ENCODE assay signal across 15 cellular contexts in the genomic region with DNA sequence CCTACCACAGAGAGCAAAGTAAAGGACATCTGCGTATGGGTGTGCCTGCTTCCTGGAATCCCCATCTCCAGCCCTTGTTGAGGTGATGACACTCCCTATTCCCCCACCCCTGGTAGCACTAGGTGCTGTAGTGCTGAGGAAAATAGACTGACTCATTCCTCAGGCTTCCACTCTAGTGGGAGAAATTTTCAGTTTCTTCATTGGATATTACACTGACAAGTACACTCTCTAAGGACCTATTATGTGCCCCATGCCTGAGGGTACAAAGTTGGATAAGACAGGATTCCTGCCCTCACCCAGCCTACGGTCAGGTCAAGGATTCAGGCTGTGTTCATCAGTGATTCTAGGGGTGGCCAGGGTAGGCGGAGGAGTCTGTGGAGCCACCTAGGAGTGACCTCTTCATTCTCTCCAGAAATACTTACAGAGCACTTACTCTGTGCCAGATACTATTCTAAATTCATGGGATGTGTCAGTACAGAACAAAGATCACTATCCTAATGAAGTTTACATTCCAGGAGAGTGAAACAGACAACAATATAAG. TPM values are rescaled to one million over a fixed set of nuclear protein-coding genes. Genes with fewer than 3 reads are reported as not detected.
DNase-seq lines count a peak whose midpoint lies in the region; ATAC-seq and TF ChIP-seq lines count a peak whose summit lies in the region.
"Had no signal": no experiment of that assay in that cellular context is flagged by ENCODE, and none has a peak within 500 bp of the region (broad histone marks: within the 10 kb centered on the region; RNA-seq: fewer than 3 reads in every experiment).

No MANE protein-coding gene starts in this region.

- no peaks in the 10 kb centered on the region for H3K36me3 ChIP-seq in BLaER1 treated with 17β-estradiol and CSF1 and Interleukin-3, amounts not matched to agents 10 nM and 100 nM
- H3K36me3 ChIP-seq in GM23248 (ENCODE audit: low read depth) (no peaks in the 10 kb centered on the region), ovary (no peaks in the 10 kb centered on the region)
- H3K36me3 ChIP-seq in naive thymus-derived CD4-positive, alpha-beta T cell (ENCODE audit: control insufficient read depth in 2 of 3, insufficient read depth in 3 of 3, low read length in 3 of 3), result peaks cover 0 to 2% (median 0%) of the 10 kb centered on the region in 3 experiments

- H2AFZ ChIP-seq in GM23248, result no peak overlapping the region

- ATAC-seq in naive thymus-derived CD4-positive, alpha-beta T cell, result no peak
- ATAC-seq: stimulated activated naive CD8-positive, alpha-beta T cell treated with anti-CD3 and anti-CD28 coated beads, Interleukin-15, amount 100 ng/mL, for 72 hours had no signal

- peaks cover 44% of the 10 kb centered on the region for H3F3A ChIP-seq in GM23248 (ENCODE audit: insufficient read depth)

- H3K9me3 ChIP-seq in BLaER1 treated with 17β-estradiol and CSF1 and Interleukin-3, amounts not matched to agents 10 nM and 100 nM (replicated peaks in 1 of 11), result no peaks in the 10 kb centered on the region
- no peaks in the 10 kb centered on the region for H3K9me3 ChIP-seq in GM23248 (ENCODE audit: low read depth)
- no peaks in the 10 kb centered on the region for H3K9me3 ChIP-seq in naive thymus-derived CD4-positive, alpha-beta T cell (ENCODE audit: control insufficient read depth in 2 of 3, low read length in 3 of 3)
- H3K9me3 ChIP-seq in ovary, result no peaks in the 10 kb centered on the region

- CTCF ChIA-PET in naive thymus-derived CD4-positive, alpha-beta T cell (lab: Charles Lee), result interaction anchor here (0.6 kb wide), 1 partner anchor 58 kb away, joined by 3 read pairs; no protein-coding TSS in a partner anchor

- peak overlapping the region in 4 of 11 experiments; percentile 88 to 96 (median 94); a peak in 3 of 22 replicates for H3K27ac ChIP-seq in BLaER1 treated with 17β-estradiol and CSF1 and Interleukin-3, amounts not matched to agents 10 nM and 100 nM
- H3K27ac ChIP-seq in GM23248 (peak overlapping the region; percentile 63), ovary (no peak overlapping the region)
- no peak overlapping the region for H3K27ac ChIP-seq in naive thymus-derived CD4-positive, alpha-beta T cell (ENCODE audit: low read depth, low read length)
- H3K27ac ChIP-seq: SK-N-MC had no signal

- H3K27ac Mint-ChIP-seq in activated T-helper 1 cell treated with anti-CD3 and anti-CD28 coated beads, Interleukin-12 subunit alpha, Interleukin-12 subunit beta, Interleukin-2, Interleukin-4 antibody, amounts not matched to agents 30 ng/mL and 10 ng/mL and 1 ng/mL, durations not matched to agents 14 hours and 24 hours and 36 hours, result peak overlapping the region; percentile 27
- H3K27ac Mint-ChIP-seq in naive thymus-derived CD4-positive, alpha-beta T cell, result peak overlapping the region in 7 of 9 donors; percentile 34 to 77 (median 52)
- no peak overlapping the region for H3K27ac Mint-ChIP-seq in chondrocyte (ENCODE audit: unreplicated experiment)
- H3K27ac Mint-ChIP-seq: stimulated activated naive CD8-positive, alpha-beta T cell treated with anti-CD3 and anti-CD28 coated beads, Interleukin-15, amount 100 ng/mL, for 72 hours had no signal

- peaks cover 25% of the 10 kb centered on the region for H3K79me2 ChIP-seq in GM23248 (ENCODE audit: insufficient read depth)

- no peaks in the 10 kb centered on the region; a peak in 3 of 22 replicates for H4K20me1 ChIP-seq in BLaER1 treated with 17β-estradiol and CSF1 and Interleukin-3, amounts not matched to agents 10 nM and 100 nM
- no peaks in the 10 kb centered on the region for H4K20me1 ChIP-seq in GM23248 (ENCODE audit: insufficient read depth)

- in situ Hi-C loops in GM23248 (cut with MboI), result loop anchor here (25.0 kb wide), 1 partner anchor 389 kb away; no protein-coding TSS in a partner anchor

- peaks cover 22% of the 10 kb centered on the region for H3K36me3 Mint-ChIP-seq in activated T-helper 1 cell treated with anti-CD3 and anti-CD28 coated beads, Interleukin-12 subunit alpha, Interleukin-12 subunit beta, Interleukin-2, Interleukin-4 antibody, amounts not matched to agents 30 ng/mL and 10 ng/mL and 1 ng/mL, durations not matched to agents 14 hours and 24 hours and 36 hours (ENCODE audit: low read depth)
- peaks cover 0 to 11% (median 0%) of the 10 kb centered on the region in 5 donors for H3K36me3 Mint-ChIP-seq in naive thymus-derived CD4-positive, alpha-beta T cell
- H3K36me3 Mint-ChIP-seq in chondrocyte (ENCODE audit: low read depth), result no peaks in the 10 kb centered on the region

- no peaks in the 10 kb centered on the region for H3K9me3 Mint-ChIP-seq in activated T-helper 1 cell treated with anti-CD3 and anti-CD28 coated beads, Interleukin-12 subunit alpha, Interleukin-12 subunit beta, Interleukin-2, Interleukin-4 antibody, amounts not matched to agents 30 ng/mL and 10 ng/mL and 1 ng/mL, durations not matched to agents 14 hours and 24 hours and 36 hours
- no peaks in the 10 kb centered on the region for H3K9me3 Mint-ChIP-seq in naive thymus-derived CD4-positive, alpha-beta T cell
- H3K9me3 Mint-ChIP-seq in chondrocyte (ENCODE audit: low read depth), result no peaks in the 10 kb centered on the region
- H3K9me3 Mint-ChIP-seq: central memory CD8-positive, alpha-beta T cell; stimulated activated naive CD8-positive, alpha-beta T cell treated with anti-CD3 and anti-CD28 coated beads, Interleukin-15, amount 100 ng/mL, for 72 hours had no signal

- peak overlapping the region; percentile 88 to 99 (median 95); a peak in 18 of 22 replicates for H3K4me2 ChIP-seq in BLaER1 treated with 17β-estradiol and CSF1 and Interleukin-3, amounts not matched to agents 10 nM and 100 nM
- H3K4me2 ChIP-seq in GM23248 (ENCODE audit: unreplicated experiment), result peak overlapping the region; percentile 66

- no peak for TF ChIP-seq POLR2A in ovary (IDR thresholded peaks at IDR 0.05)

- H3K27me3 ChIP-seq in BLaER1 treated with 17β-estradiol and CSF1 and Interleukin-3, amounts not matched to agents 10 nM and 100 nM, result no peaks in the 10 kb centered on the region
- H3K27me3 ChIP-seq in GM23248 (replicated peaks; ENCODE audit: insufficient read depth), result no peaks in the 10 kb centered on the region
- no peaks in the 10 kb centered on the region for H3K27me3 ChIP-seq in naive thymus-derived CD4-positive, alpha-beta T cell (ENCODE audit: control insufficient read depth in 2 of 2, insufficient read depth in 2 of 2, low read length in 2 of 2)
- H3K27me3 ChIP-seq in ovary, result no peaks in the 10 kb centered on the region

- no peak overlapping the region for H3K4me3 ChIP-seq in BLaER1 treated with 17β-estradiol and CSF1 and Interleukin-3, amounts not matched to agents 10 nM and 100 nM
- H3K4me3 ChIP-seq in GM23248, result no peak overlapping the region
- no peak overlapping the region for H3K4me3 ChIP-seq in naive thymus-derived CD4-positive, alpha-beta T cell (ENCODE audit: low read length)
- no peak overlapping the region for H3K4me3 ChIP-seq in ovary
- H3K4me3 ChIP-seq: SK-N-MC had no signal

- H3K27me3 Mint-ChIP-seq in activated T-helper 1 cell treated with anti-CD3 and anti-CD28 coated beads, Interleukin-12 subunit alpha, Interleukin-12 subunit beta, Interleukin-2, Interleukin-4 antibody, amounts not matched to agents 30 ng/mL and 10 ng/mL and 1 ng/mL, durations not matched to agents 14 hours and 24 hours and 36 hours (ENCODE audit: insufficient read depth), result no peaks in the 10 kb centered on the region
- no peaks in the 10 kb centered on the region for H3K27me3 Mint-ChIP-seq in naive thymus-derived CD4-positive, alpha-beta T cell
- no peaks in the 10 kb centered on the region for H3K27me3 Mint-ChIP-seq in chondrocyte (ENCODE audit: low read depth)
- H3K27me3 Mint-ChIP-seq: central memory CD8-positive, alpha-beta T cell; stimulated activated naive CD8-positive, alpha-beta T cell treated with anti-CD3 and anti-CD28 coated beads, Interleukin-15, amount 100 ng/mL, for 72 hours had no signal

- WGBS in GM23248 (ENCODE audit: low coverage in 1 of 2, low lambda C conversion rate in 2 of 2, missing lambda C conversion rate in 2 of 2), 2 experiments, result 49 to 62% methylated on average over 3 of the region's 3 CpGs
- WGBS in ovary, 3 donors, result 43 to 59% (median 57%) methylated on average over 3 of the region's 3 CpGs

- POLR2A ChIA-PET in naive thymus-derived CD4-positive, alpha-beta T cell (lab: Charles Lee), result no interaction called here

- H3K9me2 ChIP-seq in GM23248 (ENCODE audit: insufficient read depth), result no peaks in the 10 kb centered on the region

- H3K4me3 Mint-ChIP-seq in activated T-helper 1 cell treated with anti-CD3 and anti-CD28 coated beads, Interleukin-12 subunit alpha, Interleukin-12 subunit beta, Interleukin-2, Interleukin-4 antibody, amounts not matched to agents 30 ng/mL and 10 ng/mL and 1 ng/mL, durations not matched to agents 14 hours and 24 hours and 36 hours, result no peak overlapping the region
- peak overlapping the region in 1 of 10 donors; percentile 10 for H3K4me3 Mint-ChIP-seq in naive thymus-derived CD4-positive, alpha-beta T cell
- no peak overlapping the region for H3K4me3 Mint-ChIP-seq in chondrocyte (ENCODE audit: unreplicated experiment)
- H3K4me3 Mint-ChIP-seq: central memory CD8-positive, alpha-beta T cell had no signal

- peaks cover 36 to 41% (median 38%) of the 10 kb centered on the region in 10 experiments for H3K4me1 ChIP-seq in BLaER1 treated with 17β-estradiol and CSF1 and Interleukin-3, amounts not matched to agents 10 nM and 100 nM
- peaks cover 34% of the 10 kb centered on the region for H3K4me1 ChIP-seq in GM23248 (ENCODE audit: insufficient read depth)
- H3K4me1 ChIP-seq in naive thymus-derived CD4-positive, alpha-beta T cell (ENCODE audit: control insufficient read depth in 2 of 2, insufficient read depth in 2 of 2, low read length in 2 of 2), result peaks cover 12 to 25% of the 10 kb centered on the region in 2 donors
- H3K4me1 ChIP-seq in ovary (ENCODE audit: insufficient read depth), result peaks cover 7% of the 10 kb centered on the region

- TF ChIP-seq CTCF in ovary (IDR thresholded peaks at IDR 0.05) (no peak), chondrocyte (IDR thresholded peaks at IDR 0.05) (no peak)

- TF ChIP-seq EP300 in ovary (IDR thresholded peaks at IDR 0.05), result no peak

- peaks cover 39% of the 10 kb centered on the region for H3K4me1 Mint-ChIP-seq in activated T-helper 1 cell treated with anti-CD3 and anti-CD28 coated beads, Interleukin-12 subunit alpha, Interleukin-12 subunit beta, Interleukin-2, Interleukin-4 antibody, amounts not matched to agents 30 ng/mL and 10 ng/mL and 1 ng/mL, durations not matched to agents 14 hours and 24 hours and 36 hours (ENCODE audit: low read depth)
- H3K4me1 Mint-ChIP-seq in naive thymus-derived CD4-positive, alpha-beta T cell, result peaks cover 23 to 45% (median 40%) of the 10 kb centered on the region in 7 donors
- peaks cover 57% of the 10 kb centered on the region for H3K4me1 Mint-ChIP-seq in chondrocyte (ENCODE audit: low read depth)

- DNase-seq in GM23248 (peak; percentile 68), ovary (no peak), chondrocyte (ENCODE audit: low spot score) (no peak), MV-4-11 (lab: John Stamatoyannopoulos, UW) (no peak), HT-29 (ENCODE audit: low spot score) (no peak)
- DNase-seq in activated T-helper 1 cell treated with anti-CD3 and anti-CD28 coated beads, Interleukin-12 subunit alpha, Interleukin-12 subunit beta, Interleukin-2, Interleukin-4 antibody, amounts not matched to agents 30 ng/mL and 10 ng/mL and 1 ng/mL, durations not matched to agents 14 hours and 24 hours and 36 hours (ENCODE audit: low spot score), result no peak
- DNase-seq in naive thymus-derived CD4-positive, alpha-beta T cell, result no peak
- DNase-seq: GDM1; midbrain; NCI-H510A; small intestine; stimulated activated naive CD8-positive, alpha-beta T cell treated with anti-CD3 and anti-CD28 coated beads, Interleukin-15, amount 100 ng/mL, for 72 hours had no signal

- intact Hi-C loops in activated T-helper 1 cell treated with anti-CD3 and anti-CD28 coated beads, Interleukin-12 subunit alpha, Interleukin-12 subunit beta, Interleukin-2, Interleukin-4 antibody, amounts not matched to agents 30 ng/mL and 10 ng/mL and 1 ng/mL, durations not matched to agents 14 hours and 24 hours and 36 hours (cut with micrococcal nuclease), result no loop called here
- intact Hi-C loops in naive thymus-derived CD4-positive, alpha-beta T cell (cut with micrococcal nuclease), result no loop called here
- intact Hi-C loops in ovary (cut with DNase I), result no loop called here

- H3K9ac ChIP-seq in BLaER1 treated with 17β-estradiol and CSF1 and Interleukin-3, amounts not matched to agents 10 nM and 100 nM, result no peak overlapping the region
- H3K9ac ChIP-seq in GM23248, result peak overlapping the region; percentile 24

RNA-seq across cellular contexts. Expression of a gene that starts 4.5 kb away (rescaled TPM):
- 30.7 and 33.6 TPM in 2 replicates for total RNA-seq in GM23248 (2014; rRNA removed; shearing (Covaris generic))
- polyA plus RNA-seq in GM23248 (2016; fragmentation: Nextera tagmentation; extraction: Ambion mirVana) (48.0 and 49.7 TPM in 2 replicates), ovary (10 to 100 TPM; 34.9 to 57.6 TPM)
- total RNA-seq in activated T-helper 1 cell treated with anti-CD3 and anti-CD28 coated beads, Interleukin-12 subunit alpha, Interleukin-12 subunit beta, Interleukin-2, Interleukin-4 antibody, amounts not matched to agents 30 ng/mL and 10 ng/mL and 1 ng/mL, durations not matched to agents 14 hours and 24 hours and 36 hours, result 71.0 and 78.9 TPM in 2 replicates
- 100 to 1,000 TPM in 1 of 5 experiments, 10 to 100 TPM in 4; 86.9 to 102 (median 88.6) TPM for total RNA-seq in naive thymus-derived CD4-positive, alpha-beta T cell
- 10 to 100 TPM; 40.1 to 44.9 TPM for polyA plus RNA-seq in naive thymus-derived CD4-positive, alpha-beta T cell
- total RNA-seq in ovary (10 to 100 TPM; 42.1 to 60.9 (median 50.7) TPM), chondrocyte (56.0 to 72.4 TPM (median 57.9 TPM) in 3 replicates)
- 11.4 and 14.2 TPM in 2 replicates for total RNA-seq in HT-29 (2014; rRNA removed; shearing (Covaris generic))

RNA-seq across cellular contexts. Expression of a gene that starts 49.8 kb away (rescaled TPM):
- 150 and 213 TPM in 2 replicates for total RNA-seq in GM23248 (2014; rRNA removed; shearing (Covaris generic))
- polyA plus RNA-seq in GM23248 (2016; fragmentation: Nextera tagmentation; extraction: Ambion mirVana) (240 and 274 TPM in 2 replicates), ovary (100 to 1,000 TPM; 222 to 406 TPM)
- total RNA-seq in activated T-helper 1 cell treated with anti-CD3 and anti-CD28 coated beads, Interleukin-12 subunit alpha, Interleukin-12 subunit beta, Interleukin-2, Interleukin-4 antibody, amounts not matched to agents 30 ng/mL and 10 ng/mL and 1 ng/mL, durations not matched to agents 14 hours and 24 hours and 36 hours, result 345 and 369 TPM in 2 replicates
- total RNA-seq in naive thymus-derived CD4-positive, alpha-beta T cell, result 100 to 1,000 TPM; 141 to 255 (median 219) TPM
- polyA plus RNA-seq in naive thymus-derived CD4-positive, alpha-beta T cell, result 100 to 1,000 TPM; 281 to 312 TPM
- total RNA-seq in ovary (100 to 1,000 TPM; 168 to 390 (median 281) TPM), chondrocyte (89.6 to 97.4 TPM (median 96.0 TPM) in 3 replicates)
- 44.6 and 47.1 TPM in 2 replicates for total RNA-seq in HT-29 (2014; rRNA removed; shearing (Covaris generic))

RNA-seq across cellular contexts. Expression of a gene that starts 58.9 kb away (rescaled TPM):
- total RNA-seq in GM23248 (2014; rRNA removed; shearing (Covaris generic)), result 24.5 and 28.6 TPM in 2 replicates
- 24.4 and 25.9 TPM in 2 replicates for polyA plus RNA-seq in GM23248 (2016; fragmentation: Nextera tagmentation; extraction: Ambion mirVana)
- 52.7 and 55.9 TPM in 2 replicates for total RNA-seq in activated T-helper 1 cell treated with anti-CD3 and anti-CD28 coated beads, Interleukin-12 subunit alpha, Interleukin-12 subunit beta, Interleukin-2, Interleukin-4 antibody, amounts not matched to agents 30 ng/mL and 10 ng/mL and 1 ng/mL, durations not matched to agents 14 hours and 24 hours and 36 hours
- total RNA-seq in naive thymus-derived CD4-positive, alpha-beta T cell, result 10 to 100 TPM; 41.2 to 80.5 (median 55.1) TPM
- 10 to 100 TPM; 36.7 to 60.3 TPM for polyA plus RNA-seq in naive thymus-derived CD4-positive, alpha-beta T cell
- 10 to 100 TPM; 32.3 to 48.6 (median 40.6) TPM for total RNA-seq in ovary
- polyA plus RNA-seq in ovary, result 10 to 100 TPM; 35.1 to 39.2 TPM
- 34.9 to 53.1 TPM (median 39.7 TPM) in 3 replicates for total RNA-seq in chondrocyte
- 43.2 and 49.3 TPM in 2 replicates for total RNA-seq in HT-29 (2014; rRNA removed; shearing (Covaris generic))
